ENCODE assay signal across 1 cellular context in the genomic region with DNA sequence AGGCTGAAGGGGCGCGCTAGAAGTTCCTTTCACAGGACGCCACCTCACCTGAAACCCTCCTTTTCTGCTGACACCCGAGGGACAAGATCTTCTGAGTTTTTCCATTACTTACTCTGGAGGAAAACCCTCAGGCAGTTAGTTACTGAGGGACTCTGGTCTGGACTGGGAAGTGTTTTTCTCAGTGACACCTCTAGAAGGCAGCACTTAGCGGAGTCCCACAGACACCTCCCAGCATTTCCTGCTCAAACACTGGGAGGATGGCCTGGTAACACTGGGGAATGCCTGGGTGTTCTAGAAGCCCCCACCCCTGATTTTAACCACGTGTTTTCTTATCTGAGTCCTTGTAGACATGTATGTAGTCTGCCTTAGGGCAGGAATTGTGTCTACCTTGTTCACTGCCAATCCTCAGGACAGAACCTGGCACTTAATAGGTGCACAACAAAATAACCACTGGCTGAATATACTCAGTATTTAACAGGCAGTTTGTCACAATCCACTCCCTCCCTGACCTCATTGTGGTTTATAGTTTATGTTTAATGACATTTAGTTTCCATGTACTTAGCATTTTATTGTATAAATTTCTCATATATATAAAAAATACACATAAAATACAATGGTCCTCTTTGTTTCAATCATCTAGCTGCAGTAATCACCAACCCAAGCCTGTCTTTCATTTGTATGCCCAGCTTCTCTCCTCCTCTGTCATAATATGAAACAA.
TF ChIP-seq lines count a peak whose summit lies in the region.

No MANE protein-coding gene starts in this region.

TF ChIP-seq in endothelial cell of umbilical vein, 7 proteins besides CTCF, POLR2A, EP300 and RAD21:
- TF ChIP-seq JUN (IDR thresholded peaks at IDR 0.05; ENCODE audit: borderline replicate concordance, insufficient read depth, insufficient read length, low read depth) (no peak), FOS (IDR thresholded peaks at IDR 0.05; ENCODE audit: borderline replicate concordance, insufficient read depth, low read length) (no peak), POLR2AphosphoS5 (IDR thresholded peaks at IDR 0.05; ENCODE audit: insufficient read depth, low read depth, low read length) (no peak), EZH2 (IDR thresholded peaks at IDR 0.05; ENCODE audit: borderline replicate concordance, low read depth, low read length, severe bottlenecking) (no peak), MYC (IDR thresholded peaks at IDR 0.05; ENCODE audit: low read depth, low read length) (no peak), GATA2 (IDR thresholded peaks at IDR 0.05; ENCODE audit: insufficient read depth, insufficient read length, low read depth, low read length) (no peak)
- TF ChIP-seq, protein P1, sequence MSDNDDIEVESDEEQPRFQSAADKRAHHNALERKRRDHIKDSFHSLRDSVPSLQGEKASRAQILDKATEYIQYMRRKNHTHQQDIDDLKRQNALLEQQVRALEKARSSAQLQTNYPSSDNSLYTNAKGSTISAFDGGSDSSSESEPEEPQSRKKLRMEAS (IDR thresholded peaks at IDR 0.05; ENCODE audit: insufficient read depth, insufficient read length): no peak
